ENCODE assay signal across 3 cellular contexts in the genomic region with DNA sequence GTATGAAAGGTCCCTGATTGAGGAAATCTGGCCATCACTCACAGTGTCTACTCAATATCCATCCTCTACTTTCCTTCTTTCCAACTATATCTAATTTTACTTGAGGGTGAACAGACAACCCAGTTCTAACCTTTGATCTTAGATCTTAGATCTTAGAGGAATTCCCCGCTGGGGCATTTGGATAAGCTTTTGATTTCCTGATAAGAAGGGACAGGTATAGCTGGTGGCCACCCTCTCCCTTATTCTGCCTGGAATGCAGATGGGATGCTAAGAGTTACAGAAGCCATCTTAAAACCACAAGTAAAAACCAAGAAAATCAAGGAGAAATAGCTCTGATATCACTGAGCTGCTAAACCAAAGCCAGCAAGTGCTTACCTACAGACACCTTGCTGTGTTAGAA.
"Had no signal": no experiment of that assay in that cellular context is flagged by ENCODE, and none has a peak within 500 bp of the region (broad histone marks: within the 10 kb centered on the region; RNA-seq: fewer than 3 reads in every experiment).

No MANE protein-coding gene starts in this region.

- ATAC-seq: GM12878 had no signal

- H3K4me3 ChIP-seq: GM12878 had no signal

- DNase-seq: GDM1, GF-D8 had no signal
